Comparison of ENCODE assay signal across 3 cellular contexts in the genomic region with DNA sequence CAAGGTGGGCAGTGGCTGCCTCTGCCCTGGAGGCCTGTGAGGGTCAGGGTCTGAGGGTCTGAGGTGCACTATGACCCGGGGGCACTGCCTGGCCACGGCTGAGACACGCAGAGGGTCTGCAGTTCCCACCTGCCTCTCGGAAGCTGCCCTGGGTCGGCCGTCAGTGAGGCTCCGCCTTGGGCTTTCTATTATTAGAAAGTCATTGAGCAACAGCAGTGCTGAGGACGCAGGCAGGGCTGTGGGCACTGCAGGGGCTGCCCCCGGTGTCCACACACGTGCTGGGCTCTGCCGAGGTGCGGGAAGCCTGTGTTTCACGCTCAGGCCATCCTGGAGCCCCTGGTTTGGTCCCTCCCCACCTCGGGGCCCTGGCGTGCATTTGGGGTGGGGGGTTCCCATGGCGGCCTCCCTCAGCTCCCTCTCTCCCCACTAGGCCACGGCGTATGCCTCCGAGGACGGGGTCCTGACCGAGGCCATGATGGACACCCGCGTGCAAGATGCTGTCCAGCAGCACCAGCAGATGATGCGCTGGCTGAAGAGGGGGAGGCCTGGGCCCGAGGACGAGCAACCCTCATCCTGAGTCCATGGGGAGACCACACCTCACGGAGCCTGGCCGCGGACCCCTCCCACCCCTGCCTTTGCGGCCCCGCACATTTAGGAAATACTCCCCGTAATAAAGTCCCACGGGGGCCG. TPM values are rescaled to one million over a fixed set of nuclear protein-coding genes. Genes with fewer than 3 reads are reported as not detected.
"Had no signal": no experiment of that assay in that cellular context is flagged by ENCODE, and none has a peak within 500 bp of the region (broad histone marks: within the 10 kb centered on the region; RNA-seq: fewer than 3 reads in every experiment).

No MANE protein-coding gene starts in this region.

RNA-seq across cellular contexts. Expression of gene TMEM240, which starts 31.5 kb away (rescaled TPM):
- polyA plus RNA-seq: IgD-negative memory B cell had no signal

RNA-seq across cellular contexts. Expression of gene ATAD3C, which starts 59.4 kb away (rescaled TPM):
- total RNA-seq: HT1080, M059J had no signal
